Comparison of ENCODE assay signal across 16 cellular contexts in the genomic region with DNA sequence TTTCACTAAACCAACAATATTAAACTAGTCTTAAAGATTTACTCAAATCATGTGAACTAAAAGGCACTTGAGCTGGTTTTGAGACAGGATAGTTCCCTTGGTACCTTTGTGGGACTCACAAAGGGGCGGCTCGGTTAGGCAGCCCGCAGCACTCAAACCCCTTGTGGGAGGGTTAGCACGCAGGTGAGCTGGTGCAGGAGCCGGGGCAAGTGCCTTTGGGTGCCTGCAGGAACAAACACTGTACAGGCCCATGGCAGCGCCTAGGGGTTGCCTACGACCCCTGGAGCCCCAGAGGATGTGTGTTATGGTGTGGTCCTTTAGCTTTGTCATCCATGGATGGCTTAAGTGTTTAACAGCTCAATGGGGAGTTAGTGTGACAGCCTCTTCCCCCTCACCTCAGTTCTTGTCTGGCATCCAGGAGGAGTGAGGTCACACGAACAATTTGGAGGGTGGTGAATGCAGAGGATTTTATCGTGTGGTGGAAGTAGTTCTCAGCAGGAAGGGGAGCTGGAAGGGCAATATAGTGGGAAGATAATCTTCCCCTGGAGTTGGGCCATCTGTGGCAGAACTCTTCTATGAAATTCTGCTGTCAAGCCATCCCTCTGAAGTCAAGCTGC.
DNase-seq lines count a peak whose midpoint lies in the region; ATAC-seq and TF ChIP-seq lines count a peak whose summit lies in the region.
"Had no signal": no experiment of that assay in that cellular context is flagged by ENCODE, and none has a peak within 500 bp of the region (broad histone marks: within the 10 kb centered on the region; RNA-seq: fewer than 3 reads in every experiment).

No MANE protein-coding gene starts in this region.

- H2BK120ac ChIP-seq in neuronal stem cell (ENCODE audit: low read depth, low read length) = no peak overlapping the region

- TF ChIP-seq CTCF in HEK293 (tag by site-specific recombination; IDR thresholded peaks at IDR 0.05) = no peak

- no peak overlapping the region for H4K8ac ChIP-seq in neuronal stem cell (ENCODE audit: low read depth, low read length)

- peak; percentile 28 for DNase-seq in NCI-H69 (lab: John Stamatoyannopoulos, UW)
- peak; percentile 20 for DNase-seq in left cardiac atrium
- no peak for DNase-seq in neuronal stem cell (ENCODE audit: low spot score)
- DNase-seq in A172 (ENCODE audit: low spot score) = no peak
- no peak for DNase-seq in Kasumi-1 (lab: John Stamatoyannopoulos, UW)
- no peak for DNase-seq in Ammon's horn (ENCODE audit: low spot score)
- DNase-seq: CD8-positive, alpha-beta T cell; H9; NCI-H1092 treated with DMSO at 0.1 percent for 48 hours; NCI-H1694; NCI-H2107; NCI-H446; NCI-H774; SW 1271 had no signal

- H2AFZ ChIP-seq in neuronal stem cell (ENCODE audit: low read length) = no peak overlapping the region

- H2BK12ac ChIP-seq in neuronal stem cell (ENCODE audit: low read length) = peak overlapping the region; percentile 46

- H3K9ac ChIP-seq in neuronal stem cell (ENCODE audit: low read depth, low read length, poor library complexity) = no peak overlapping the region

- POLR2A ChIA-PET in HEK293 (lab: Yijun Ruan, JAX) = no interaction called here

- H4K91ac ChIP-seq in neuronal stem cell (ENCODE audit: low read depth, low read length, poor library complexity) = no peak overlapping the region

- H2BK15ac ChIP-seq in neuronal stem cell (ENCODE audit: low read length) = no peak overlapping the region

- no peak overlapping the region for H3K4me2 ChIP-seq in neuronal stem cell (ENCODE audit: insufficient read depth, low read length, poor library complexity, severe bottlenecking)

- no CpG with 5 or more reads among the region's 9 CpGs for WGBS in neuronal stem cell (ENCODE audit: extremely low coverage in 2 of 2, insufficient read length in 2 of 2, insufficient replicate concordance in 1 of 2), 2 donors

- no peak overlapping the region for H3K4me3 ChIP-seq in HEK293 (ENCODE audit: low read depth, low read length)
- no peak overlapping the region for H3K4me3 ChIP-seq in neuronal stem cell (ENCODE audit: low read length in 2 of 2)

- peak overlapping the region; percentile 85 for H3K18ac ChIP-seq in neuronal stem cell (ENCODE audit: low read length)

- H3K36me3 ChIP-seq in HEK293 (ENCODE audit: control insufficient read depth in 2 of 2, insufficient read depth in 1 of 2, low read length in 2 of 2) (no peaks in the 10 kb centered on the region), neuronal stem cell (replicated peaks in 1 of 2; ENCODE audit: control insufficient read depth in 2 of 2, insufficient read depth in 2 of 2, low read length in 2 of 2) (no peaks in the 10 kb centered on the region)

- H3K27me3 ChIP-seq in neuronal stem cell (ENCODE audit: control insufficient read depth in 3 of 3, insufficient read depth in 3 of 3, low read depth in 1 of 3, low read length in 3 of 3) = no peaks in the 10 kb centered on the region

- no peak overlapping the region for H3K4ac ChIP-seq in neuronal stem cell (ENCODE audit: low read length)

- H2AK5ac ChIP-seq in neuronal stem cell (ENCODE audit: low read depth, low read length) = peak overlapping the region; percentile 52

- CTCF ChIA-PET in HEK293 (lab: Yijun Ruan, JAX) = no interaction called here

- no peak overlapping the region for H3K23ac ChIP-seq in neuronal stem cell (ENCODE audit: low read depth, low read length, poor library complexity)

- no peak overlapping the region for H3K27ac ChIP-seq in HEK293 (ENCODE audit: extremely low read depth, low read depth, low read length)
- H3K27ac ChIP-seq in neuronal stem cell (replicated peaks; ENCODE audit: low read length) = no peak overlapping the region

- intact Hi-C loops in left cardiac atrium (cut with DNase I) = loop anchor here in 1 of 2 donors (10.0 kb wide), 2 partner anchors 107 to 227 kb away; no protein-coding TSS in a partner anchor

- H3K14ac ChIP-seq in neuronal stem cell (ENCODE audit: low read length) = no peak overlapping the region

- H2BK5ac ChIP-seq in neuronal stem cell (ENCODE audit: low read length) = peak overlapping the region; percentile 93

- ATAC-seq in left cardiac atrium = peak; percentile 86 to 87
- no peak for ATAC-seq in GM21390 (IDR thresholded peaks at IDR 0.05; ENCODE audit: unreplicated experiment)
- ATAC-seq: CD8-positive, alpha-beta T cell had no signal

- H3K4me1 ChIP-seq in HEK293 (ENCODE audit: control insufficient read depth, insufficient read depth, low read length) (no peaks in the 10 kb centered on the region), neuronal stem cell (ENCODE audit: control insufficient read depth in 2 of 2, insufficient read depth in 1 of 2, low read depth in 1 of 2, low read length in 2 of 2) (no peaks in the 10 kb centered on the region)

- H3K9me3 ChIP-seq in HEK293 (ENCODE audit: control insufficient read depth, insufficient read depth, low read depth, low read length) (no peaks in the 10 kb centered on the region), neuronal stem cell (replicated peaks in 1 of 2; ENCODE audit: control insufficient read depth in 2 of 2, insufficient read depth in 1 of 2, low read depth in 1 of 2, low read length in 2 of 2) (no peaks in the 10 kb centered on the region)

- H3K79me1 ChIP-seq in neuronal stem cell (ENCODE audit: low read depth, low read length) = no peaks in the 10 kb centered on the region

TF ChIP-seq in HEK293, 187 proteins besides CTCF, POLR2A, EP300 and RAD21:
- TF ChIP-seq ZIC2 (tag by site-specific recombination; IDR thresholded peaks at IDR 0.05) = peak; percentile 42; the same call in 1 of the 2 replicates
- TF ChIP-seq, protein P1, sequence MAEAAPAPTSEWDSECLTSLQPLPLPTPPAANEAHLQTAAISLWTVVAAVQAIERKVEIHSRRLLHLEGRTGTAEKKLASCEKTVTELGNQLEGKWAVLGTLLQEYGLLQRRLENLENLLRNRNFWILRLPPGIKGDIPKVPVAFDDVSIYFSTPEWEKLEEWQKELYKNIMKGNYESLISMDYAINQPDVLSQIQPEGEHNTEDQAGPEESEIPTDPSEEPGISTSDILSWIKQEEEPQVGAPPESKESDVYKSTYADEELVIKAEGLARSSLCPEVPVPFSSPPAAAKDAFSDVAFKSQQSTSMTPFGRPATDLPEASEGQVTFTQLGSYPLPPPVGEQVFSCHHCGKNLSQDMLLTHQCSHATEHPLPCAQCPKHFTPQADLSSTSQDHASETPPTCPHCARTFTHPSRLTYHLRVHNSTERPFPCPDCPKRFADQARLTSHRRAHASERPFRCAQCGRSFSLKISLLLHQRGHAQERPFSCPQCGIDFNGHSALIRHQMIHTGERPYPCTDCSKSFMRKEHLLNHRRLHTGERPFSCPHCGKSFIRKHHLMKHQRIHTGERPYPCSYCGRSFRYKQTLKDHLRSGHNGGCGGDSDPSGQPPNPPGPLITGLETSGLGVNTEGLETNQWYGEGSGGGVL (tag by site-specific recombination; IDR thresholded peaks at IDR 0.05) = peak; percentile 77
- TF ChIP-seq ZNF768 (tag by site-specific recombination; IDR thresholded peaks at IDR 0.05) = no peak

Comparison
In these comparisons a context has a peak if more than half of its experiments do, and no peak if none do; other contexts are left out.
1. DNase-seq: peak in NCI-H69 (single experiment) and left cardiac atrium (single experiment); none in neuronal stem cell (single experiment), A172 (single experiment), Kasumi-1 (0 of 2) and Ammon's horn (single experiment).